In genomic region chr5:6868170-6868569, GRCh38 we compare ENCODE assay signal across 22 cellular contexts.
DNase-seq lines count a peak whose midpoint lies in the region; ATAC-seq and TF ChIP-seq lines count a peak whose summit lies in the region.
"Had no signal": no experiment of that assay in that cellular context is flagged by ENCODE, and none has a peak within 500 bp of the region (broad histone marks: within the 10 kb centered on the region; RNA-seq: fewer than 3 reads in every experiment).

No MANE protein-coding gene starts in this region.

- no peak overlapping the region for H3K4me3 Mint-ChIP-seq in osteocyte (ENCODE audit: unreplicated experiment)
- H3K4me3 Mint-ChIP-seq: activated CD4-positive, alpha-beta T cell treated with anti-CD3 and anti-CD28 coated beads, Interleukin-2, amount 10 ng/mL, durations not matched to agents 7 days and 5 days; activated naive CD4-positive, alpha-beta T cell treated with anti-CD3 and anti-CD28 coated beads for 36 hours; neural progenitor cell; stimulated activated naive CD8-positive, alpha-beta T cell treated with anti-CD3 and anti-CD28 coated beads, Interleukin-15, amount 100 ng/mL, for 72 hours had no signal

- no peak overlapping the region for H2BK15ac ChIP-seq in mesenchymal stem cell (ENCODE audit: low read depth, poor library complexity, severe bottlenecking)

- H3K9ac ChIP-seq in mesenchymal stem cell (ENCODE audit: low read length): no peak overlapping the region
- H3K9ac ChIP-seq: neural progenitor cell had no signal

- H3K36me3 ChIP-seq in mesenchymal stem cell (ENCODE audit: control insufficient read depth in 1 of 2, insufficient read depth in 2 of 2, low read depth in 1 of 2, low read length in 2 of 2): no peaks in the 10 kb centered on the region
- H3K36me3 ChIP-seq: ascending aorta, neural progenitor cell, right atrium auricular region, upper lobe of left lung had no signal

- H3K79me1 ChIP-seq in mesenchymal stem cell (replicated peaks; ENCODE audit: low read length, poor library complexity, severe bottlenecking): no peaks in the 10 kb centered on the region

- H3K27me3 ChIP-seq in right cardiac atrium (ENCODE audit: control insufficient read depth, insufficient read depth): no peaks in the 10 kb centered on the region
- H3K27me3 ChIP-seq in mesenchymal stem cell (ENCODE audit: control insufficient read depth in 1 of 2, insufficient read depth in 1 of 2, low read length in 2 of 2): no peaks in the 10 kb centered on the region
- H3K27me3 ChIP-seq: ascending aorta, neural progenitor cell, right atrium auricular region, upper lobe of left lung had no signal

- no peak overlapping the region for H2BK5ac ChIP-seq in mesenchymal stem cell (ENCODE audit: low read depth, low read length, poor library complexity, severe bottlenecking)

- H3K23ac ChIP-seq in mesenchymal stem cell (ENCODE audit: low read length in 2 of 2): no peak overlapping the region

- H2AK5ac ChIP-seq in mesenchymal stem cell (ENCODE audit: low read length, severe bottlenecking): no peak overlapping the region

- H2BK120ac ChIP-seq in mesenchymal stem cell (ENCODE audit: low read depth, low read length): no peak overlapping the region

- no peaks in the 10 kb centered on the region for H3K27me3 Mint-ChIP-seq in osteocyte (ENCODE audit: unreplicated experiment)
- H3K27me3 Mint-ChIP-seq: activated CD4-positive, alpha-beta T cell treated with anti-CD3 and anti-CD28 coated beads, Interleukin-2, amount 10 ng/mL, durations not matched to agents 7 days and 5 days; stimulated activated naive CD8-positive, alpha-beta T cell treated with anti-CD3 and anti-CD28 coated beads, Interleukin-15, amount 100 ng/mL, for 72 hours had no signal

- no peaks in the 10 kb centered on the region for H3K9me3 ChIP-seq in right cardiac atrium (ENCODE audit: control insufficient read depth, low read length)
- H3K9me3 ChIP-seq in mesenchymal stem cell (ENCODE audit: control insufficient read depth, low read length): peaks cover 8% of the 10 kb centered on the region
- H3K9me3 ChIP-seq: ascending aorta, right atrium auricular region, upper lobe of left lung had no signal

- H3K4me3 ChIP-seq in right cardiac atrium (ENCODE audit: low read length) (no peak overlapping the region), mesenchymal stem cell (ENCODE audit: insufficient read depth in 1 of 2, low read depth in 1 of 2, low read length in 2 of 2) (no peak overlapping the region)
- H3K4me3 ChIP-seq: ascending aorta, neural progenitor cell, right atrium auricular region, upper lobe of left lung had no signal

- no peak overlapping the region for H4K8ac ChIP-seq in mesenchymal stem cell (ENCODE audit: low read length)

- no peaks in the 10 kb centered on the region for H3K9me3 Mint-ChIP-seq in osteocyte (ENCODE audit: unreplicated experiment)
- H3K9me3 Mint-ChIP-seq: activated CD4-positive, alpha-beta T cell treated with anti-CD3 and anti-CD28 coated beads, Interleukin-2, amount 10 ng/mL, durations not matched to agents 7 days and 5 days; activated naive CD4-positive, alpha-beta T cell treated with anti-CD3 and anti-CD28 coated beads for 36 hours; neural progenitor cell had no signal

- no peak overlapping the region for H3K18ac ChIP-seq in mesenchymal stem cell (ENCODE audit: low read depth in 1 of 2, low read length in 2 of 2)

- WGBS in right cardiac atrium: 70% methylated on average over 9 of the region's 9 CpGs
- 89% methylated on average over 9 of the region's 9 CpGs for WGBS in mesenchymal stem cell

- no peak overlapping the region for H3K4me2 ChIP-seq in mesenchymal stem cell (ENCODE audit: low read length, poor library complexity, severe bottlenecking)
- H3K4me2 ChIP-seq: neural progenitor cell had no signal

- no peak overlapping the region for H2AFZ ChIP-seq in mesenchymal stem cell (ENCODE audit: low read depth, low read length)
- H2AFZ ChIP-seq: neural progenitor cell had no signal

- no peak overlapping the region for H4K91ac ChIP-seq in mesenchymal stem cell (ENCODE audit: low read length)

- TF ChIP-seq CTCF in osteocyte (IDR thresholded peaks at IDR 0.05): no peak

- ATAC-seq in right cardiac atrium (no peak), GM19328 (IDR thresholded peaks at IDR 0.05; ENCODE audit: unreplicated experiment) (no peak)
- ATAC-seq: stimulated activated naive CD8-positive, alpha-beta T cell treated with anti-CD3 and anti-CD28 coated beads, Interleukin-15, amount 100 ng/mL, for 72 hours had no signal

- H3K4me1 Mint-ChIP-seq in osteocyte (ENCODE audit: unreplicated experiment): no peaks in the 10 kb centered on the region
- H3K4me1 Mint-ChIP-seq: activated CD4-positive, alpha-beta T cell treated with anti-CD3 and anti-CD28 coated beads, Interleukin-2, amount 10 ng/mL, durations not matched to agents 7 days and 5 days; stimulated activated naive CD8-positive, alpha-beta T cell treated with anti-CD3 and anti-CD28 coated beads, Interleukin-15, amount 100 ng/mL, for 72 hours had no signal

- DNase-seq in anterior cingulate cortex (lab: John Stamatoyannopoulos, UW) (peak in 55 of 58 donors; percentile 7 to 87 (median 61)), globus pallidus (ENCODE audit: low spot score) (peak; percentile 35), osteocyte (ENCODE audit: extremely low spot score, unreplicated experiment) (peak; percentile 64), substantia nigra (lab: John Stamatoyannopoulos, UW) (peak in 33 of 49 donors; percentile 3 to 82 (median 24)), mesenteric fat pad (ENCODE audit: low spot score) (no peak), right cardiac atrium (no peak), mesenchymal stem cell (no peak)
- DNase-seq: activated CD4-positive, alpha-beta T cell treated with anti-CD3 and anti-CD28 coated beads, Interleukin-2, amount 10 ng/mL, durations not matched to agents 7 days and 5 days; activated naive CD4-positive, alpha-beta T cell treated with anti-CD3 and anti-CD28 coated beads for 36 hours; central memory CD4-positive, alpha-beta T cell; NCI-H1048; NCI-H2029; NCI-H2227 treated with DMSO at 0.1 percent for 48 hours; NCI-H774; stimulated activated naive CD8-positive, alpha-beta T cell treated with anti-CD3 and anti-CD28 coated beads, Interleukin-15, amount 100 ng/mL, for 72 hours; T-helper 9 cell had no signal

- no peak overlapping the region for H2BK12ac ChIP-seq in mesenchymal stem cell (ENCODE audit: low read length in 2 of 2)

- intact Hi-C loops in right cardiac atrium (cut with DNase I): no loop called here

- H3K4me1 ChIP-seq in right cardiac atrium (ENCODE audit: control insufficient read depth, insufficient read depth, low read length) (no peaks in the 10 kb centered on the region), mesenchymal stem cell (ENCODE audit: control insufficient read depth, insufficient read depth, low read depth, low read length) (no peaks in the 10 kb centered on the region)
- H3K4me1 ChIP-seq: ascending aorta, neural progenitor cell, right atrium auricular region, upper lobe of left lung had no signal

- H3K14ac ChIP-seq in mesenchymal stem cell (ENCODE audit: low read length in 2 of 2): no peak overlapping the region

- H3K27ac ChIP-seq in substantia nigra (ENCODE audit: low read depth, low read length, poor library complexity, severe bottlenecking): no peak overlapping the region
- no peak overlapping the region for H3K27ac ChIP-seq in right cardiac atrium (ENCODE audit: low read length)
- H3K27ac ChIP-seq in mesenchymal stem cell (ENCODE audit: low read length, poor library complexity, severe bottlenecking): no peak overlapping the region
- H3K27ac ChIP-seq: ascending aorta, epithelial cell of prostate, neural progenitor cell, right atrium auricular region, upper lobe of left lung had no signal

- no peak overlapping the region for H3K27ac Mint-ChIP-seq in osteocyte (ENCODE audit: unreplicated experiment)
- H3K27ac Mint-ChIP-seq: activated CD4-positive, alpha-beta T cell treated with anti-CD3 and anti-CD28 coated beads, Interleukin-2, amount 10 ng/mL, durations not matched to agents 7 days and 5 days; activated naive CD4-positive, alpha-beta T cell treated with anti-CD3 and anti-CD28 coated beads for 36 hours; neural progenitor cell; stimulated activated naive CD8-positive, alpha-beta T cell treated with anti-CD3 and anti-CD28 coated beads, Interleukin-15, amount 100 ng/mL, for 72 hours had no signal

- H3K36me3 Mint-ChIP-seq in osteocyte (ENCODE audit: unreplicated experiment): no peaks in the 10 kb centered on the region
- H3K36me3 Mint-ChIP-seq: neural progenitor cell had no signal

- no peak overlapping the region for H3K4ac ChIP-seq in mesenchymal stem cell (ENCODE audit: low read depth in 1 of 2, low read length in 2 of 2)

Comparison
In these comparisons a context has a peak if more than half of its experiments do, and no peak if none do; other contexts are left out.
1. DNase-seq: peak in anterior cingulate cortex (55 of 58), globus pallidus (single experiment), osteocyte (single experiment) and substantia nigra (33 of 49); none in mesenteric fat pad (single experiment), right cardiac atrium (0 of 3) and mesenchymal stem cell (single experiment).